Comparison of ENCODE assay signal across 38 cellular contexts in the genomic region with DNA sequence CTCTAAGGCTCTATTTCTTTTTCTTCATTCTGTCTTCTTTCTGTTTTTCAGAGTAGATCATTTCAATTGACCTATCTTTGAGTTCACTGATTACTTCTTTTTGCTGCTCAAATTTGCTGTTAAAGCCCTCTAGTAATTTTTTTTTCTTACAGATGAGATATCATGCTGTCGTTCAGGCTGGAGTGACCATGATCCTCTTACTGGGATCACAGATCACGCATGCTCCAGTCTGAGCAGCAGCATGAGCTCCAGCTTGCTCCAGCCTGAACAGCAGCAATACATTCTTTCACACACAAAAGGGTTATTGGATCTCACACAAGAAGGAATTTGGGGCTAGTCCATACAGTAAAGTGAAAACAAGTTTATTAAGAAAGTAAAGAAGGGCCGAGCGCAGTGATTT. TPM values are rescaled to one million over a fixed set of nuclear protein-coding genes. Genes with fewer than 3 reads are reported as not detected.
"Had no signal": no experiment of that assay in that cellular context is flagged by ENCODE, and none has a peak within 500 bp of the region (broad histone marks: within the 10 kb centered on the region; RNA-seq: fewer than 3 reads in every experiment).

No MANE protein-coding gene starts in this region.

- H3K36me3 Mint-ChIP-seq: activated naive CD4-positive, alpha-beta T cell treated with anti-CD3 and anti-CD28 coated beads, Interleukin-2, amount 10 ng/mL, durations not matched to agents 7 days and 5 days; brain; T-cell had no signal

- H3K27ac Mint-ChIP-seq: activated CD4-positive, alpha-beta memory T cell treated with anti-CD3 and anti-CD28 coated beads, Interleukin-2, amount 10 ng/mL, durations not matched to agents 7 days and 5 days; activated CD4-positive, alpha-beta T cell treated with anti-CD3 and anti-CD28 coated beads for 36 hours; activated CD4-positive, alpha-beta T cell treated with anti-CD3 and anti-CD28 coated beads, Interleukin-2, amount 10 ng/mL, durations not matched to agents 7 days and 5 days; activated CD8-positive, alpha-beta memory T cell treated with anti-CD3 and anti-CD28 coated beads, Interleukin-2, amount 10 ng/mL, durations not matched to agents 7 days and 5 days; activated CD8-positive, alpha-beta T cell treated with anti-CD3 and anti-CD28 coated beads, Interleukin-2, amount 10 ng/mL, durations not matched to agents 7 days and 5 days; activated naive CD4-positive, alpha-beta T cell treated with anti-CD3 and anti-CD28 coated beads, Interleukin-2, amount 10 ng/mL, durations not matched to agents 7 days and 5 days; activated naive CD8-positive, alpha-beta T cell; activated naive CD8-positive, alpha-beta T cell treated with anti-CD3 and anti-CD28 coated beads, Interleukin-2, amount 10 ng/mL, durations not matched to agents 7 days and 5 days; activated naive CD8-positive, alpha-beta T cell treated with anti-CD3 and anti-CD28 coated beads, Interleukin-2, amount 50 U/mL, for 24 hours; activated T-cell treated with anti-CD3 and anti-CD28 coated beads, Interleukin-2, amount 50 U/mL, for 24 hours; activated T-helper 2 cell treated with anti-CD3 and anti-CD28 coated beads, Interferon-gamma antibody, Interleukin-2, Interleukin-4, amounts not matched to agents 10 μg/mL and 5 μg/mL and 100 μg/mL, durations not matched to agents 14 hours and 24 hours and 36 hours; brain; T-cell; T-helper 2 cell treated with Interferon-gamma antibody and Interleukin-4, amounts not matched to agents 5 μg/mL and 100 μg/mL, for 36 hours; WTC11 had no signal

- H3K4me3 Mint-ChIP-seq: activated CD4-positive, alpha-beta memory T cell treated with anti-CD3 and anti-CD28 coated beads, Interleukin-2, amount 10 ng/mL, durations not matched to agents 7 days and 5 days; activated CD4-positive, alpha-beta T cell treated with anti-CD3 and anti-CD28 coated beads for 36 hours; activated CD4-positive, alpha-beta T cell treated with anti-CD3 and anti-CD28 coated beads, Interleukin-2, amount 10 ng/mL, durations not matched to agents 7 days and 5 days; activated CD8-positive, alpha-beta memory T cell treated with anti-CD3 and anti-CD28 coated beads, Interleukin-2, amount 10 ng/mL, durations not matched to agents 7 days and 5 days; activated CD8-positive, alpha-beta T cell treated with anti-CD3 and anti-CD28 coated beads, Interleukin-2, amount 10 ng/mL, durations not matched to agents 7 days and 5 days; activated naive CD4-positive, alpha-beta T cell treated with anti-CD3 and anti-CD28 coated beads, Interleukin-2, amount 10 ng/mL, durations not matched to agents 7 days and 5 days; activated naive CD8-positive, alpha-beta T cell; activated naive CD8-positive, alpha-beta T cell treated with anti-CD3 and anti-CD28 coated beads, Interleukin-2, amount 10 ng/mL, durations not matched to agents 7 days and 5 days; activated naive CD8-positive, alpha-beta T cell treated with anti-CD3 and anti-CD28 coated beads, Interleukin-2, amount 50 U/mL, for 24 hours; activated T-cell treated with anti-CD3 and anti-CD28 coated beads, Interleukin-2, amount 50 U/mL, for 24 hours; brain; T-cell; T-helper 2 cell treated with Interferon-gamma antibody and Interleukin-4, amounts not matched to agents 5 μg/mL and 100 μg/mL, for 36 hours; WTC11 had no signal

- H3K4me1 ChIP-seq: ascending aorta had no signal

- H3K4me3 ChIP-seq: ascending aorta had no signal

- ATAC-seq: activated CD4-positive, alpha-beta T cell treated with anti-CD3 and anti-CD28 coated beads for 36 hours; activated CD4-positive, CD25-positive, alpha-beta regulatory T cell treated with anti-CD3 and anti-CD28 coated beads, Interleukin-2, amount 50 U/mL, for 24 hours; activated CD8-positive, alpha-beta memory T cell treated with anti-CD3 and anti-CD28 coated beads, Interleukin-2, amount 10 ng/mL, durations not matched to agents 7 days and 5 days; activated CD8-positive, alpha-beta T cell treated with anti-CD3 and anti-CD28 coated beads, Interleukin-2, amount 10 ng/mL, durations not matched to agents 7 days and 5 days; activated naive CD8-positive, alpha-beta T cell treated with anti-CD3 and anti-CD28 coated beads, Interleukin-2, amount 50 U/mL, for 24 hours; T-cell; WTC11 had no signal

- FAIRE-seq: TTC549 had no signal

- H3K4me1 Mint-ChIP-seq: brain, WTC11 had no signal

- H3K9me3 ChIP-seq: ascending aorta had no signal

- H3K27me3 Mint-ChIP-seq: activated CD4-positive, alpha-beta memory T cell treated with anti-CD3 and anti-CD28 coated beads, Interleukin-2, amount 10 ng/mL, durations not matched to agents 7 days and 5 days; activated T-cell treated with anti-CD3 and anti-CD28 coated beads, Interleukin-2, amount 50 U/mL, for 24 hours; T-cell had no signal

- DNase-seq: activated CD4-positive, alpha-beta memory T cell treated with anti-CD3 and anti-CD28 coated beads, Interleukin-2, amount 10 ng/mL, durations not matched to agents 7 days and 5 days; activated CD4-positive, alpha-beta T cell treated with anti-CD3 and anti-CD28 coated beads for 1 hour; activated CD4-positive, alpha-beta T cell treated with anti-CD3 and anti-CD28 coated beads for 36 hours; activated CD4-positive, alpha-beta T cell treated with anti-CD3 and anti-CD28 coated beads for 48 hours; activated CD4-positive, alpha-beta T cell treated with anti-CD3 and anti-CD28 coated beads, Interleukin-2, amount 10 ng/mL, durations not matched to agents 7 days and 5 days; activated CD4-positive, alpha-beta T cell treated with anti-CD3 and anti-CD28 coated beads, Interleukin-2, amount 50 U/mL, for 48 hours; activated CD4-positive, CD25-positive, alpha-beta regulatory T cell; activated CD8-positive, alpha-beta memory T cell treated with anti-CD3 and anti-CD28 coated beads for 24 hours; activated CD8-positive, alpha-beta memory T cell treated with anti-CD3 and anti-CD28 coated beads, Interleukin-2, amount 10 ng/mL, durations not matched to agents 7 days and 5 days; activated CD8-positive, alpha-beta memory T cell treated with anti-CD3 and anti-CD28 coated beads, Interleukin-2, amount 50 U/mL, for 48 hours; activated CD8-positive, alpha-beta T cell treated with anti-CD3 and anti-CD28 coated beads, Interleukin-2, amount 10 ng/mL, durations not matched to agents 7 days and 5 days; activated effector memory CD4-positive, alpha-beta T cell treated with Interleukin-2 at 50 U/mL for 16 hours; activated gamma-delta T cell; activated naive CD4-positive, alpha-beta T cell treated with anti-CD3 and anti-CD28 coated beads, Interleukin-2, amount 10 ng/mL, durations not matched to agents 7 days and 5 days; activated naive CD4-positive, alpha-beta T cell treated with Interleukin-2 at 50 U/mL for 16 hours; activated naive CD8-positive, alpha-beta T cell treated with anti-CD3 and anti-CD28 coated beads, Interleukin-2, amount 10 ng/mL, durations not matched to agents 7 days and 5 days; activated naive CD8-positive, alpha-beta T cell treated with anti-CD3 and anti-CD28 coated beads, Interleukin-2, amount 50 U/mL, for 24 hours; activated T-cell treated with anti-CD3 and anti-CD28 coated beads, Interleukin-2, amount 50 U/mL, for 24 hours; activated T-cell treated with anti-CD3 and anti-CD28 coated beads, Interleukin-2, amount 50 U/mL, for 48 hours; amygdala; anterior cingulate cortex; central memory CD4-positive, alpha-beta T cell; T-cell; T-helper 2 cell; T-helper 9 cell had no signal

- H3K27ac ChIP-seq: ascending aorta, VCaP had no signal

- H3K27me3 ChIP-seq: ascending aorta had no signal

- H3K36me3 ChIP-seq: ascending aorta had no signal

RNA-seq across cellular contexts. Expression of gene SLC17A2, which starts 19.8 kb away (rescaled TPM):
- total RNA-seq: activated CD4-positive, alpha-beta memory T cell treated with anti-CD3 and anti-CD28 coated beads, Interleukin-2, amount 10 ng/mL, durations not matched to agents 7 days and 5 days; activated CD4-positive, alpha-beta T cell treated with anti-CD3 and anti-CD28 coated beads, Interleukin-2, amount 10 ng/mL, durations not matched to agents 7 days and 5 days; activated CD8-positive, alpha-beta memory T cell treated with anti-CD3 and anti-CD28 coated beads, Interleukin-2, amount 10 ng/mL, durations not matched to agents 7 days and 5 days; activated CD8-positive, alpha-beta T cell treated with anti-CD3 and anti-CD28 coated beads, Interleukin-2, amount 10 ng/mL, durations not matched to agents 7 days and 5 days; activated naive CD8-positive, alpha-beta T cell treated with anti-CD3 and anti-CD28 coated beads, Interleukin-2, amount 10 ng/mL, durations not matched to agents 7 days and 5 days; ascending aorta; cardiac septum; cerebellum; T-cell; T-helper 1 cell treated with Interleukin-12 subunit alpha and Interleukin-12 subunit beta and Interleukin-4 antibody, amounts not matched to agents 30 ng/mL and 1 ng/mL, for 36 hours; WTC11 had no signal
- polyA plus RNA-seq: adipose tissue had no signal
